1 cellular context compared by ENCODE assay signal in the genomic region with DNA sequence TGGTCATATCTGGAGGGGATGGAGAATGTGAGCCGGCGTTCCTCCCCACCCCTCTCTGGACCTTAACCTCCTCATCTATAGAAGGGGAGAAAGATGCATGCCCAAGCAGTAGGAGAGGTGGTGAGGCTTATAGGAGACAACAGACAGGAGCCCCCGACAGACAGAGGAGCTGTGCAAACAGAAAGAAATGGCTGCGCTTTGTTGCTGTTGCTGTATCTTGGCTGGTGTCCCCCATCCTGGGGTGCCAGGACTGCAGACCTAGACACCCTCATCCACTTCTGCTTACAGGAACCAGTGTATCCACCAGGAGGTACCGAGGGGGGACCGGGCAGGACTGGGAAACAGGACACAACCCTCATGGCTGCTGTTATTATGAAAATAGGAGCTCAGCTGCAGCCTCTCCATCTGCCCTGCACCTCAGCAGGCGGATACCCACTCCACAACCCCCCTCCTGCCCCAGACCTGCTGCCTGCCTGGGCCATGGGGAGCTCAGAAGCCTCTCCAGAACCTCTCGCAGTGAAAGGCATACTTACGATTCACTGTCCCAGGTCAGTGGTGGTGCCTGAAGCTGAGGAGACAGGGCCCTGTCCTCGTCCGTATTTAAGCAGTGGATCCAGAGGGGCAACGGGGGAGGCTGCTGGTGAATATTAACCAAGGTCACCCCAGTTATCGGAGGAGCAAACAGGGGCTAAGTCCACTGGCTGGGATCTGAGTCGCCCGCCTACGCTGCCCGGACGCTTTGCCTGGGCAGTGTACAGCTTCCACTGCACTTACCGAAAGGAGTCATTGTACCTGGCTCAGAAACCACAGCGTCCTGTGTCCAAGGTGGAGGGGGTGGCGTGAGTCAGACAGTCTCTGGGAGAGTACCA.
A peak's percentile ranks its signal among the peaks of the same experiment; 100 is the strongest.
TF ChIP-seq lines count a peak whose summit lies in the region.

A gene (minus strand): TSS at position 576 of the 869 bp plus-strand sequence. CDS start 5,365 bp downstream, outside the sequence.

TF ChIP-seq in HepG2, 621 proteins besides CTCF, POLR2A, EP300 and RAD21 (continued from another document and continues in another):
- TF ChIP-seq ZNF367 (CRISPR knock-in tag; IDR thresholded peaks at IDR 0.05; ENCODE audit: borderline replicate concordance) (no peak; the same call in 1 of the 2 replicates), ATRX (CRISPR knock-in tag; IDR thresholded peaks at IDR 0.05; ENCODE audit: borderline replicate concordance) (no peak), ZNF703 (CRISPR knock-in tag; IDR thresholded peaks at IDR 0.05; ENCODE audit: borderline replicate concordance) (no peak), ZNF337 (CRISPR knock-in tag; IDR thresholded peaks at IDR 0.05; ENCODE audit: borderline replicate concordance, low read depth) (no peak), RBFOX2 (IDR thresholded peaks at IDR 0.05; ENCODE audit: low read depth, low read length) (peak; percentile 92), U2AF1 (optimal IDR thresholded peaks at IDR 0.05; ENCODE audit: low read depth, low read length) (no peak), POGZ (CRISPR knock-in tag; IDR thresholded peaks at IDR 0.05) (peak; percentile 87), FOXP1 (IDR thresholded peaks at IDR 0.05) (no peak), FOXP1 (CRISPR knock-in tag; IDR thresholded peaks at IDR 0.05) (peak; percentile 79), ZNF234 (CRISPR knock-in tag; conservative IDR thresholded peaks at IDR 0.05) (no peak; the same call in 1 of the 2 replicates), ZNF446 (CRISPR knock-in tag; IDR thresholded peaks at IDR 0.05) (no peak; the same call in none of the 2 replicates), ARNTL (CRISPR knock-in tag; IDR thresholded peaks at IDR 0.05) (peak; percentile 88), SMARCE1 (IDR thresholded peaks at IDR 0.05; ENCODE audit: borderline replicate concordance) (no peak), DNMT3B (CRISPR knock-in tag; conservative IDR thresholded peaks at IDR 0.05) (no peak), CBX5 (CRISPR knock-in tag; IDR thresholded peaks at IDR 0.05; ENCODE audit: borderline replicate concordance) (peak; percentile 78; the same call in 1 of the 2 replicates), MAZ (IDR thresholded peaks at IDR 0.05; ENCODE audit: borderline replicate concordance, low read depth, low read length) (no peak), MAZ (CRISPR knock-in tag; IDR thresholded peaks at IDR 0.05; ENCODE audit: low read depth) (peak; percentile 92), BORCS8-MEF2B (CRISPR knock-in tag; IDR thresholded peaks at IDR 0.05) (peak; percentile 76), LCORL (IDR thresholded peaks at IDR 0.05) (no peak), LCORL (CRISPR knock-in tag; IDR thresholded peaks at IDR 0.05) (peak; percentile 93), ZNF496 (CRISPR knock-in tag; IDR thresholded peaks at IDR 0.05; ENCODE audit: insufficient replicate concordance) (no peak), FOSL2 (CRISPR knock-in tag; IDR thresholded peaks at IDR 0.05) (peak; percentile 94), ADNP (CRISPR knock-in tag; IDR thresholded peaks at IDR 0.05) (no peak), HES4 (CRISPR knock-in tag; IDR thresholded peaks at IDR 0.05; ENCODE audit: borderline replicate concordance) (peak; percentile 64; the same call in 1 of the 2 replicates), SNRNP70 (IDR thresholded peaks at IDR 0.05; ENCODE audit: low read depth, low read length) (no peak), ARID2 (CRISPR knock-in tag; IDR thresholded peaks at IDR 0.05; ENCODE audit: borderline replicate concordance) (no peak), DPF2 (CRISPR knock-in tag; IDR thresholded peaks at IDR 0.05; ENCODE audit: borderline replicate concordance, low read depth) (peak; percentile 92; the same call in 1 of the 2 replicates), HNRNPUL1 (IDR thresholded peaks at IDR 0.05; ENCODE audit: low read depth, low read length) (no peak), TBX3 (IDR thresholded peaks at IDR 0.05; ENCODE audit: borderline replicate concordance) (peak; percentile 31; the same call in 1 of the 2 replicates), ZNF10 (CRISPR knock-in tag; IDR thresholded peaks at IDR 0.05; ENCODE audit: borderline replicate concordance, low read depth) (no peak), PAF1 (CRISPR knock-in tag; IDR thresholded peaks at IDR 0.05) (peak; percentile 32; the same call in 1 of the 2 replicates), SIN3B (IDR thresholded peaks at IDR 0.05; ENCODE audit: low read length) (no peak), ZNF24 (IDR thresholded peaks at IDR 0.05) (no peak)
- TF ChIP-seq, protein P1, sequence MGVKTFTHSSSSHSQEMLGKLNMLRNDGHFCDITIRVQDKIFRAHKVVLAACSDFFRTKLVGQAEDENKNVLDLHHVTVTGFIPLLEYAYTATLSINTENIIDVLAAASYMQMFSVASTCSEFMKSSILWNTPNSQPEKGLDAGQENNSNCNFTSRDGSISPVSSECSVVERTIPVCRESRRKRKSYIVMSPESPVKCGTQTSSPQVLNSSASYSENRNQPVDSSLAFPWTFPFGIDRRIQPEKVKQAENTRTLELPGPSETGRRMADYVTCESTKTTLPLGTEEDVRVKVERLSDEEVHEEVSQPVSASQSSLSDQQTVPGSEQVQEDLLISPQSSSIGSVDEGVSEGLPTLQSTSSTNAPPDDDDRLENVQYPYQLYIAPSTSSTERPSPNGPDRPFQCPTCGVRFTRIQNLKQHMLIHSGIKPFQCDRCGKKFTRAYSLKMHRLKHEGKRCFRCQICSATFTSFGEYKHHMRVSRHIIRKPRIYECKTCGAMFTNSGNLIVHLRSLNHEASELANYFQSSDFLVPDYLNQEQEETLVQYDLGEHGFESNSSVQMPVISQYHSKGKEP (CRISPR knock-in tag; IDR thresholded peaks at IDR 0.05), result peak; percentile 90; the same call in 1 of the 2 replicates
- TF ChIP-seq, protein P2, sequence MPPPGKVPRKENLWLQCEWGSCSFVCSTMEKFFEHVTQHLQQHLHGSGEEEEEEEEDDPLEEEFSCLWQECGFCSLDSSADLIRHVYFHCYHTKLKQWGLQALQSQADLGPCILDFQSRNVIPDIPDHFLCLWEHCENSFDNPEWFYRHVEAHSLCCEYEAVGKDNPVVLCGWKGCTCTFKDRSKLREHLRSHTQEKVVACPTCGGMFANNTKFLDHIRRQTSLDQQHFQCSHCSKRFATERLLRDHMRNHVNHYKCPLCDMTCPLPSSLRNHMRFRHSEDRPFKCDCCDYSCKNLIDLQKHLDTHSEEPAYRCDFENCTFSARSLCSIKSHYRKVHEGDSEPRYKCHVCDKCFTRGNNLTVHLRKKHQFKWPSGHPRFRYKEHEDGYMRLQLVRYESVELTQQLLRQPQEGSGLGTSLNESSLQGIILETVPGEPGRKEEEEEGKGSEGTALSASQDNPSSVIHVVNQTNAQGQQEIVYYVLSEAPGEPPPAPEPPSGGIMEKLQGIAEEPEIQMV (CRISPR knock-in tag; IDR thresholded peaks at IDR 0.05; ENCODE audit: low read depth), result peak; percentile 79; the same call in 1 of the 2 replicates
- TF ChIP-seq, protein P3, sequence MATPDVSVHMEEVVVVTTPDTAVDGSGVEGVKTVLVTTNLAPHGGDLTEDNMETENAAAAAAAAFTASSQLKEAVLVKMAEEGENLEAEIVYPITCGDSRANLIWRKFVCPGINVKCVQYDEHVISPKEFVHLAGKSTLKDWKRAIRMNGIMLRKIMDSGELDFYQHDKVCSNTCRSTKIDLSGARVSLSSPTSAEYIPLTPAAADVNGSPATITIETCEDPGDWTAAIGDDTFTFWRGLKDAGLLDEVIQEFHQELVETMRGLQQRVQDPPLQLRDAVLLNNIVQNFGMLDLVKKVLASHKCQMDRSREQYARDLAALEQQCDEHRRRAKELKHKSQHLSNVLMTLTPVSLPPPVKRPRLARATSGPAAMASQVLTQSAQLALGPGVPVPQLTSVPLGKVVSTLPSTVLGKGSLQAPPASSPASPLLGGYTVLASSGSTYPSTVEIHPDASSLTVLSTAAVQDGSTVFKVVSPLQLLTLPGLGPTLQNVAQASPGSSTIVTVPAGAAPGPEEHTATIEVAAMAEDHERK (CRISPR knock-in tag; IDR thresholded peaks at IDR 0.05; ENCODE audit: low read depth), result no peak
- TF ChIP-seq, protein P4, sequence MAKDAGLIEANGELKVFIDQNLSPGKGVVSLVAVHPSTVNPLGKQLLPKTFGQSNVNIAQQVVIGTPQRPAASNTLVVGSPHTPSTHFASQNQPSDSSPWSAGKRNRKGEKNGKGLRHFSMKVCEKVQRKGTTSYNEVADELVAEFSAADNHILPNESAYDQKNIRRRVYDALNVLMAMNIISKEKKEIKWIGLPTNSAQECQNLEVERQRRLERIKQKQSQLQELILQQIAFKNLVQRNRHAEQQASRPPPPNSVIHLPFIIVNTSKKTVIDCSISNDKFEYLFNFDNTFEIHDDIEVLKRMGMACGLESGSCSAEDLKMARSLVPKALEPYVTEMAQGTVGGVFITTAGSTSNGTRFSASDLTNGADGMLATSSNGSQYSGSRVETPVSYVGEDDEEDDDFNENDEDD (CRISPR knock-in tag; IDR thresholded peaks at IDR 0.05; ENCODE audit: borderline replicate concordance), result peak; percentile 42; the same call in 1 of the 2 replicates
- TF ChIP-seq, protein P5, sequence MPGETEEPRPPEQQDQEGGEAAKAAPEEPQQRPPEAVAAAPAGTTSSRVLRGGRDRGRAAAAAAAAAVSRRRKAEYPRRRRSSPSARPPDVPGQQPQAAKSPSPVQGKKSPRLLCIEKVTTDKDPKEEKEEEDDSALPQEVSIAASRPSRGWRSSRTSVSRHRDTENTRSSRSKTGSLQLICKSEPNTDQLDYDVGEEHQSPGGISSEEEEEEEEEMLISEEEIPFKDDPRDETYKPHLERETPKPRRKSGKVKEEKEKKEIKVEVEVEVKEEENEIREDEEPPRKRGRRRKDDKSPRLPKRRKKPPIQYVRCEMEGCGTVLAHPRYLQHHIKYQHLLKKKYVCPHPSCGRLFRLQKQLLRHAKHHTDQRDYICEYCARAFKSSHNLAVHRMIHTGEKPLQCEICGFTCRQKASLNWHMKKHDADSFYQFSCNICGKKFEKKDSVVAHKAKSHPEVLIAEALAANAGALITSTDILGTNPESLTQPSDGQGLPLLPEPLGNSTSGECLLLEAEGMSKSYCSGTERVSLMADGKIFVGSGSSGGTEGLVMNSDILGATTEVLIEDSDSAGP (CRISPR knock-in tag; IDR thresholded peaks at IDR 0.05; ENCODE audit: borderline replicate concordance), result peak; percentile 78; the same call in 1 of the 2 replicates
- TF ChIP-seq, protein P6, sequence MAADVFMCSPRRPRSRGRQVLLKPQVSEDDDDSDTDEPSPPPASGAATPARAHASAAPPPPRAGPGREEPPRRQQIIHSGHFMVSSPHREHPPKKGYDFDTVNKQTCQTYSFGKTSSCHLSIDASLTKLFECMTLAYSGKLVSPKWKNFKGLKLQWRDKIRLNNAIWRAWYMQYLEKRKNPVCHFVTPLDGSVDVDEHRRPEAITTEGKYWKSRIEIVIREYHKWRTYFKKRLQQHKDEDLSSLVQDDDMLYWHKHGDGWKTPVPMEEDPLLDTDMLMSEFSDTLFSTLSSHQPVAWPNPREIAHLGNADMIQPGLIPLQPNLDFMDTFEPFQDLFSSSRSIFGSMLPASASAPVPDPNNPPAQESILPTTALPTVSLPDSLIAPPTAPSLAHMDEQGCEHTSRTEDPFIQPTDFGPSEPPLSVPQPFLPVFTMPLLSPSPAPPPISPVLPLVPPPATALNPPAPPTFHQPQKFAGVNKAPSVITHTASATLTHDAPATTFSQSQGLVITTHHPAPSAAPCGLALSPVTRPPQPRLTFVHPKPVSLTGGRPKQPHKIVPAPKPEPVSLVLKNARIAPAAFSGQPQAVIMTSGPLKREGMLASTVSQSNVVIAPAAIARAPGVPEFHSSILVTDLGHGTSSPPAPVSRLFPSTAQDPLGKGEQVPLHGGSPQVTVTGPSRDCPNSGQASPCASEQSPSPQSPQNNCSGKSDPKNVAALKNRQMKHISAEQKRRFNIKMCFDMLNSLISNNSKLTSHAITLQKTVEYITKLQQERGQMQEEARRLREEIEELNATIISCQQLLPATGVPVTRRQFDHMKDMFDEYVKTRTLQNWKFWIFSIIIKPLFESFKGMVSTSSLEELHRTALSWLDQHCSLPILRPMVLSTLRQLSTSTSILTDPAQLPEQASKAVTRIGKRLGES (CRISPR knock-in tag; IDR thresholded peaks at IDR 0.05; ENCODE audit: borderline replicate concordance), result peak; percentile 52; the same call in 1 of the 2 replicates
- TF ChIP-seq, protein P7, sequence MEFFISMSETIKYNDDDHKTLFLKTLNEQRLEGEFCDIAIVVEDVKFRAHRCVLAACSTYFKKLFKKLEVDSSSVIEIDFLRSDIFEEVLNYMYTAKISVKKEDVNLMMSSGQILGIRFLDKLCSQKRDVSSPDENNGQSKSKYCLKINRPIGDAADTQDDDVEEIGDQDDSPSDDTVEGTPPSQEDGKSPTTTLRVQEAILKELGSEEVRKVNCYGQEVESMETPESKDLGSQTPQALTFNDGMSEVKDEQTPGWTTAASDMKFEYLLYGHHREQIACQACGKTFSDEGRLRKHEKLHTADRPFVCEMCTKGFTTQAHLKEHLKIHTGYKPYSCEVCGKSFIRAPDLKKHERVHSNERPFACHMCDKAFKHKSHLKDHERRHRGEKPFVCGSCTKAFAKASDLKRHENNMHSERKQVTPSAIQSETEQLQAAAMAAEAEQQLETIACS (CRISPR knock-in tag; IDR thresholded peaks at IDR 0.05), result no peak
- TF ChIP-seq, protein P8, sequence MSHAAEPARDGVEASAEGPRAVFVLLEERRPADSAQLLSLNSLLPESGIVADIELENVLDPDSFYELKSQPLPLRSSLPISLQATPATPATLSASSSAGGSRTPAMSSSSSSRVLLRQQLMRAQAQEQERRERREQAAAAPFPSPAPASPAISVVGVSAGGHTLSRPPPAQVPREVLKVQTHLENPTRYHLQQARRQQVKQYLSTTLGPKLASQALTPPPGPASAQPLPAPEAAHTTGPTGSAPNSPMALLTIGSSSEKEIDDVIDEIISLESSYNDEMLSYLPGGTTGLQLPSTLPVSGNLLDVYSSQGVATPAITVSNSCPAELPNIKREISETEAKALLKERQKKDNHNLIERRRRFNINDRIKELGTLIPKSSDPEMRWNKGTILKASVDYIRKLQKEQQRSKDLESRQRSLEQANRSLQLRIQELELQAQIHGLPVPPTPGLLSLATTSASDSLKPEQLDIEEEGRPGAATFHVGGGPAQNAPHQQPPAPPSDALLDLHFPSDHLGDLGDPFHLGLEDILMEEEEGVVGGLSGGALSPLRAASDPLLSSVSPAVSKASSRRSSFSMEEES (CRISPR knock-in tag; IDR thresholded peaks at IDR 0.05), result peak; percentile 74; the same call in 1 of the 2 replicates
- TF ChIP-seq, protein P9, sequence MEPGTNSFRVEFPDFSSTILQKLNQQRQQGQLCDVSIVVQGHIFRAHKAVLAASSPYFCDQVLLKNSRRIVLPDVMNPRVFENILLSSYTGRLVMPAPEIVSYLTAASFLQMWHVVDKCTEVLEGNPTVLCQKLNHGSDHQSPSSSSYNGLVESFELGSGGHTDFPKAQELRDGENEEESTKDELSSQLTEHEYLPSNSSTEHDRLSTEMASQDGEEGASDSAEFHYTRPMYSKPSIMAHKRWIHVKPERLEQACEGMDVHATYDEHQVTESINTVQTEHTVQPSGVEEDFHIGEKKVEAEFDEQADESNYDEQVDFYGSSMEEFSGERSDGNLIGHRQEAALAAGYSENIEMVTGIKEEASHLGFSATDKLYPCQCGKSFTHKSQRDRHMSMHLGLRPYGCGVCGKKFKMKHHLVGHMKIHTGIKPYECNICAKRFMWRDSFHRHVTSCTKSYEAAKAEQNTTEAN (CRISPR knock-in tag; conservative IDR thresholded peaks at IDR 0.05), result no peak
- TF ChIP-seq, protein P10, sequence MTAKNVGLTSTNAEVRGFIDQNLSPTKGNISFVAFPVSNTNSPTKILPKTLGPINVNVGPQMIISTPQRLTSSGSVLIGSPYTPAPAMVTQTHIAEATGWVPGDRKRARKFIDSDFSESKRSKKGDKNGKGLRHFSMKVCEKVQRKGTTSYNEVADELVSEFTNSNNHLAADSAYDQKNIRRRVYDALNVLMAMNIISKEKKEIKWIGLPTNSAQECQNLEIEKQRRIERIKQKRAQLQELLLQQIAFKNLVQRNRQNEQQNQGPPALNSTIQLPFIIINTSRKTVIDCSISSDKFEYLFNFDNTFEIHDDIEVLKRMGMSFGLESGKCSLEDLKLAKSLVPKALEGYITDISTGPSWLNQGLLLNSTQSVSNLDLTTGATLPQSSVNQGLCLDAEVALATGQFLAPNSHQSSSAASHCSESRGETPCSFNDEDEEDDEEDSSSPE (CRISPR knock-in tag; IDR thresholded peaks at IDR 0.05), result 0 out of 2 replicates have a peak, but pooled peaks have one; percentile 56
